ENCODE assay signal across 1 cellular context in genomic region chr19:42396542-42397314, GRCh38.
TF ChIP-seq lines count a peak whose summit lies in the region.

No MANE protein-coding gene starts in this region.

TF ChIP-seq in GM12878, 131 proteins besides CTCF, POLR2A, EP300 and RAD21 (continued from another document and continues in another):
- TF ChIP-seq CUX1 (IDR thresholded peaks at IDR 0.05; ENCODE audit: insufficient replicate concordance, low read depth, low read length) (no peak), IRF4 (IDR thresholded peaks at IDR 0.05; ENCODE audit: low read depth, low read length) (no peak), FOXK2 (IDR thresholded peaks at IDR 0.05) (no peak), SIN3A (IDR thresholded peaks at IDR 0.05; ENCODE audit: low read depth, low read length) (peak; percentile 70; the same call in 1 of the 2 replicates), KDM1A (IDR thresholded peaks at IDR 0.05; ENCODE audit: borderline replicate concordance) (no peak), ZNF592 (IDR thresholded peaks at IDR 0.05) (no peak), ZNF622 (IDR thresholded peaks at IDR 0.05) (no peak), SMARCA5 (IDR thresholded peaks at IDR 0.05) (no peak), ATF3 (IDR thresholded peaks at IDR 0.05; ENCODE audit: borderline replicate concordance, extremely low read depth, low read depth, low read length) (no peak), BHLHE40 (IDR thresholded peaks at IDR 0.05; ENCODE audit: borderline replicate concordance in 1 of 2, low read depth in 2 of 2, low read length in 1 of 2) (peak in 1 of 2 experiments; percentile 55; a peak in 2 of 4 replicates), USF1 (IDR thresholded peaks at IDR 0.05; ENCODE audit: borderline replicate concordance, extremely low read length, insufficient read depth, low read depth, low read length) (no peak), TBL1XR1 (IDR thresholded peaks at IDR 0.05; ENCODE audit: low read depth, low read length) (no peak), KAT2A (conservative IDR thresholded peaks at IDR 0.05; ENCODE audit: control insufficient read depth, low read depth, low read length) (no peak), CBX5 (IDR thresholded peaks at IDR 0.05; ENCODE audit: low read depth) (no peak), ZNF207 (IDR thresholded peaks at IDR 0.05; ENCODE audit: borderline replicate concordance) (no peak), KLF5 (IDR thresholded peaks at IDR 0.05; ENCODE audit: partially characterized antibody) (peak; percentile 46), CHD1 (IDR thresholded peaks at IDR 0.05; ENCODE audit: low read depth, low read length) (no peak), MLLT1 (IDR thresholded peaks at IDR 0.05) (no peak), ZBTB4 (CRISPR knock-in tag; IDR thresholded peaks at IDR 0.05) (no peak), TARDBP (IDR thresholded peaks at IDR 0.05; ENCODE audit: borderline replicate concordance) (no peak), WRNIP1 (IDR thresholded peaks at IDR 0.05; ENCODE audit: borderline replicate concordance, low read depth, low read length) (no peak), ZBTB40 (IDR thresholded peaks at IDR 0.05; ENCODE audit: borderline replicate concordance) (peak; percentile 38; the same call in 1 of the 2 replicates), SIX5 (IDR thresholded peaks at IDR 0.05; ENCODE audit: low read depth, low read length, severe bottlenecking) (no peak), NFIC (IDR thresholded peaks at IDR 0.05; ENCODE audit: low read depth, low read length) (no peak), RB1 (IDR thresholded peaks at IDR 0.05; ENCODE audit: borderline replicate concordance) (no peak), USF2 (IDR thresholded peaks at IDR 0.05; ENCODE audit: borderline replicate concordance, low read depth, low read length) (no peak), CHD4 (IDR thresholded peaks at IDR 0.05) (no peak), NFYA (IDR thresholded peaks at IDR 0.05; ENCODE audit: borderline replicate concordance, low read depth, low read length) (peak; percentile 88), DPF2 (IDR thresholded peaks at IDR 0.05) (peak; percentile 97), POLR2AphosphoS2 (IDR thresholded peaks at IDR 0.05; ENCODE audit: low read depth, low read length) (peak; percentile 90; the same call in 1 of the 2 replicates), TAF1 (IDR thresholded peaks at IDR 0.05; ENCODE audit: borderline replicate concordance, low read depth, low read length) (peak; percentile 64), ELK1 (IDR thresholded peaks at IDR 0.05; ENCODE audit: low read depth, low read length) (no peak), YBX1 (IDR thresholded peaks at IDR 0.05) (no peak), MYC (IDR thresholded peaks at IDR 0.05; ENCODE audit: insufficient read depth, insufficient read length, insufficient replicate concordance, low read length, severe bottlenecking) (no peak), ZBED1 (IDR thresholded peaks at IDR 0.05; ENCODE audit: borderline replicate concordance) (no peak), HDAC6 (IDR thresholded peaks at IDR 0.05; ENCODE audit: unreplicated experiment) (no peak), NFXL1 (IDR thresholded peaks at IDR 0.05; ENCODE audit: borderline replicate concordance) (no peak), MEF2B (IDR thresholded peaks at IDR 0.05; ENCODE audit: partially characterized antibody, poor library complexity, severe bottlenecking) (no peak)
